In the genomic region with DNA sequence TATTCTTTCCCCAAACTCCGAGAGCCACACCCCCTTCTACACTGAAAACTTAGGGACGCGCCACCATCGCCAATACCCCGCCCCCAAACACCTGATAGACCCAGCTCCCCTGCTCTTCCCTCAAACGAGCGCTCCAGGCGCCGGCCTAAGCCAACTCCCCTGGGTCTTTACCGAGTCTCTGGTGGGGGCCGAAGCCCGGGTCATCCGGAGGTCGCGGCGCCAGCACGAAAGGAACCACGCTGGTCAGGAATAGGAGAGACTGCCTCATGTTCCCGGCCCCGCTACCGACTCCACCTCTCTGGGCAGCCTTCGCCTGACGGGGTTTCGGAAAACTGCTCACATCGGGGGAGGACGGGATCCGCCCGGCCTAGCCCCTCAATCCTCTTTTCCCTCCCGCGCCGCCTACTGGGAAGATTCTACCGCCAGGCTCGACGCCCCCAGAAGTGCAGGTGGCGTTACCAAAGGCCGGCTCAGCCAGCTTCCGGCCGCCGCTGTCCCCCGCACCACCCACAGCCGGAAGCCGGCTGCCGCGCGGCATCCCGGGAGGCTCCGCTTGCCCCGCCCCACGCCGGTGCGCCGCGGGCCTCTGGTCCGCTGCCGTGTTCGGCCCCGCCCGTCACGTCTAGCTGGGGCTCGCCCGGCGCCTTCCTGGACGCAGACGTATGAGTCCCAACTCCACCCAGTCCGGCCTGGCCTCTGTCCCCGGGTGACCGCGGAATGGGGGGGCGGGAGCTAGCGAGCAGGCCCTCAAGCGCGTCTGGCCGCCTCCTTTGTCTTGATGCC, we compare ENCODE assay signal across 8 cellular contexts. TPM values are rescaled to one million over a fixed set of nuclear protein-coding genes. Genes with fewer than 3 reads are reported as not detected.
A peak's percentile ranks its signal among the peaks of the same experiment; 100 is the strongest.
DNase-seq lines count a peak whose midpoint lies in the region; ATAC-seq and TF ChIP-seq lines count a peak whose summit lies in the region.

ADAM17 (minus strand) TSS at position 493 of the 783 bp plus-strand sequence; CDS start at position 268, 225 bp downstream.

- peaks cover 59% of the 10 kb centered on the region for H3K4me1 Mint-ChIP-seq in activated T-helper 1 cell treated with anti-CD3 and anti-CD28 coated beads, Interleukin-12 subunit alpha, Interleukin-12 subunit beta, Interleukin-2, Interleukin-4 antibody, amounts not matched to agents 30 ng/mL and 10 ng/mL and 1 ng/mL, durations not matched to agents 14 hours and 24 hours and 36 hours (ENCODE audit: low read depth)
- peaks cover 26 to 63% (median 56%) of the 10 kb centered on the region in 4 donors for H3K4me1 Mint-ChIP-seq in naive thymus-derived CD8-positive, alpha-beta T cell

- peaks cover 23% of the 10 kb centered on the region for H3K36me3 ChIP-seq in DOHH2 (ENCODE audit: control insufficient read depth, low read length)
- H3K36me3 ChIP-seq in KOPT-K1 (ENCODE audit: insufficient read depth, low read length) = no peaks in the 10 kb centered on the region

- H3K4me1 ChIP-seq in DOHH2 (ENCODE audit: control insufficient read depth, low read length) = peaks cover 49% of the 10 kb centered on the region

- POLR2A ChIA-PET in naive thymus-derived CD8-positive, alpha-beta T cell (lab: Charles Lee) = interaction anchor here (0.5 to 3.2 kb wide), 18 partner anchors 9 to 287 kb away, joined by 3 to 39 read pairs (median 4); partner anchors contain the start of genes CPSF3, IAH1, ITGB1BP1 and TAF1B

- DNase-seq in RKO (ENCODE audit: low spot score) = peak; percentile 95
- DNase-seq in activated T-helper 1 cell treated with anti-CD3 and anti-CD28 coated beads, Interleukin-12 subunit alpha, Interleukin-12 subunit beta, Interleukin-2, Interleukin-4 antibody, amounts not matched to agents 30 ng/mL and 10 ng/mL and 1 ng/mL, durations not matched to agents 14 hours and 24 hours and 36 hours (ENCODE audit: low spot score) = peak; percentile 89
- DNase-seq in fibroblast of gingiva (ENCODE audit: low read depth) = peak; percentile 98
- DNase-seq in naive thymus-derived CD8-positive, alpha-beta T cell = peak; percentile 68 to 86 (median 80)
- peak; percentile 66 to 78 (median 74) for DNase-seq in stimulated activated naive CD4-positive, alpha-beta T cell (lab: John Stamatoyannopoulos, UW)

- peak; percentile 51 for TF ChIP-seq CTCF in DOHH2 (IDR thresholded peaks at IDR 0.05; ENCODE audit: low read depth, low read length, poor library complexity, severe bottlenecking)

- H3K9me2 ChIP-seq in DOHH2 (replicated peaks; ENCODE audit: control insufficient read depth, low read length) = no peaks in the 10 kb centered on the region

- intact Hi-C loops in activated T-helper 1 cell treated with anti-CD3 and anti-CD28 coated beads, Interleukin-12 subunit alpha, Interleukin-12 subunit beta, Interleukin-2, Interleukin-4 antibody, amounts not matched to agents 30 ng/mL and 10 ng/mL and 1 ng/mL, durations not matched to agents 14 hours and 24 hours and 36 hours (cut with micrococcal nuclease) = loop anchor here (1.0 to 10.0 kb wide), 8 partner anchors 67 to 889 kb away; partner anchors contain the start of genes CPSF3, IAH1, ITGB1BP1 and KLF11

- H3K4me3 Mint-ChIP-seq in activated T-helper 1 cell treated with anti-CD3 and anti-CD28 coated beads, Interleukin-12 subunit alpha, Interleukin-12 subunit beta, Interleukin-2, Interleukin-4 antibody, amounts not matched to agents 30 ng/mL and 10 ng/mL and 1 ng/mL, durations not matched to agents 14 hours and 24 hours and 36 hours = peak within 1 kb of the TSS; percentile 99
- peak within 1 kb of the TSS; percentile 94 to 99 (median 96) for H3K4me3 Mint-ChIP-seq in naive thymus-derived CD8-positive, alpha-beta T cell

- peaks cover 30% of the 10 kb centered on the region for H3F3A ChIP-seq in DOHH2 (ENCODE audit: control insufficient read depth, insufficient read depth)

- peak within 1 kb of the TSS; percentile 98 for H3K27ac Mint-ChIP-seq in activated T-helper 1 cell treated with anti-CD3 and anti-CD28 coated beads, Interleukin-12 subunit alpha, Interleukin-12 subunit beta, Interleukin-2, Interleukin-4 antibody, amounts not matched to agents 30 ng/mL and 10 ng/mL and 1 ng/mL, durations not matched to agents 14 hours and 24 hours and 36 hours
- peak within 1 kb of the TSS; percentile 93 to 98 (median 96) for H3K27ac Mint-ChIP-seq in naive thymus-derived CD8-positive, alpha-beta T cell

- H3K36me3 Mint-ChIP-seq in activated T-helper 1 cell treated with anti-CD3 and anti-CD28 coated beads, Interleukin-12 subunit alpha, Interleukin-12 subunit beta, Interleukin-2, Interleukin-4 antibody, amounts not matched to agents 30 ng/mL and 10 ng/mL and 1 ng/mL, durations not matched to agents 14 hours and 24 hours and 36 hours (ENCODE audit: low read depth) = peaks cover 10% of the 10 kb centered on the region
- no peaks in the 10 kb centered on the region for H3K36me3 Mint-ChIP-seq in naive thymus-derived CD8-positive, alpha-beta T cell

- no peaks in the 10 kb centered on the region for H4K20me1 ChIP-seq in DOHH2 (ENCODE audit: control insufficient read depth, insufficient read depth, low read depth, low read length)

- H3K79me2 ChIP-seq in DOHH2 (ENCODE audit: control insufficient read depth, low read length) = peaks cover 72% of the 10 kb centered on the region

- H3K4me2 ChIP-seq in DOHH2 (ENCODE audit: low read length) = peak within 1 kb of the TSS; percentile 96

- H3K27ac ChIP-seq in DOHH2 (ENCODE audit: low read depth, low read length) (peak within 1 kb of the TSS; percentile 80), KOPT-K1 (ENCODE audit: low read depth, low read length, poor library complexity, severe bottlenecking) (peak within 1 kb of the TSS; percentile 93)

- no peaks in the 10 kb centered on the region for H3K9me3 ChIP-seq in DOHH2 (ENCODE audit: control insufficient read depth, insufficient read depth, low read length)
- H3K9me3 ChIP-seq in KOPT-K1 (ENCODE audit: insufficient read depth, low read length, poor library complexity, severe bottlenecking) = no peaks in the 10 kb centered on the region

- no peaks in the 10 kb centered on the region for H3K27me3 Mint-ChIP-seq in activated T-helper 1 cell treated with anti-CD3 and anti-CD28 coated beads, Interleukin-12 subunit alpha, Interleukin-12 subunit beta, Interleukin-2, Interleukin-4 antibody, amounts not matched to agents 30 ng/mL and 10 ng/mL and 1 ng/mL, durations not matched to agents 14 hours and 24 hours and 36 hours (ENCODE audit: insufficient read depth)
- H3K27me3 Mint-ChIP-seq in naive thymus-derived CD8-positive, alpha-beta T cell = no peaks in the 10 kb centered on the region

- peak; percentile 81 for ATAC-seq in GM21786 (IDR thresholded peaks at IDR 0.05; ENCODE audit: unreplicated experiment)
- peak; percentile 89 to 93 for ATAC-seq in naive thymus-derived CD8-positive, alpha-beta T cell

- H3K27me3 ChIP-seq in DOHH2 (ENCODE audit: control insufficient read depth, low read length) = no peaks in the 10 kb centered on the region

- H3K4me3 ChIP-seq in DOHH2 (ENCODE audit: low read length) = peak within 1 kb of the TSS; percentile 95

- H3K9me3 Mint-ChIP-seq in activated T-helper 1 cell treated with anti-CD3 and anti-CD28 coated beads, Interleukin-12 subunit alpha, Interleukin-12 subunit beta, Interleukin-2, Interleukin-4 antibody, amounts not matched to agents 30 ng/mL and 10 ng/mL and 1 ng/mL, durations not matched to agents 14 hours and 24 hours and 36 hours = no peaks in the 10 kb centered on the region
- no peaks in the 10 kb centered on the region for H3K9me3 Mint-ChIP-seq in naive thymus-derived CD8-positive, alpha-beta T cell

RNA-seq across cellular contexts. Expression of gene ADAM17, which starts in this region (rescaled TPM):
- total RNA-seq in activated T-helper 1 cell treated with anti-CD3 and anti-CD28 coated beads, Interleukin-12 subunit alpha, Interleukin-12 subunit beta, Interleukin-2, Interleukin-4 antibody, amounts not matched to agents 30 ng/mL and 10 ng/mL and 1 ng/mL, durations not matched to agents 14 hours and 24 hours and 36 hours = 30.4 and 31.6 TPM in 2 replicates
- total RNA-seq in naive thymus-derived CD8-positive, alpha-beta T cell = 10 to 100 TPM; 27.2 to 27.9 TPM
- polyA plus RNA-seq in naive thymus-derived CD8-positive, alpha-beta T cell = 1 to 10 TPM; 6.9 to 7.8 (median 7.7) TPM

Comparison
In these comparisons a context has a peak if more than half of its experiments do, and no peak if none do; other contexts are left out.
1. Peak in every context shown above with its lines: DNase-seq, ATAC-seq, H3K4me3 ChIP-seq and H3K27ac ChIP-seq.